In genomic region chr5:107319921-107320320, GRCh38 we compare ENCODE assay signal across 28 cellular contexts.
"Had no signal": no experiment of that assay in that cellular context is flagged by ENCODE, and none has a peak within 500 bp of the region (broad histone marks: within the 10 kb centered on the region; RNA-seq: fewer than 3 reads in every experiment).

No MANE protein-coding gene starts in this region.

- H3K27ac ChIP-seq: neural progenitor cell, ovary, parathyroid adenoma, psoas muscle, right lobe of liver, skin epidermis, spleen, suprapubic skin, testis, tibial artery, transverse colon, upper lobe of right lung, uterus had no signal

- H3K36me3 ChIP-seq: neural progenitor cell, ovary, right lobe of liver, spleen, suprapubic skin, tibial artery, transverse colon, upper lobe of right lung, uterus had no signal

- H3K4me1 ChIP-seq: neural progenitor cell, parathyroid adenoma, psoas muscle, right lobe of liver, spleen, testis, tibial artery, transverse colon, upper lobe of right lung, uterus had no signal

- H3K4me2 ChIP-seq: neural progenitor cell, smooth muscle cell had no signal

- H3K27me3 ChIP-seq: neural progenitor cell, ovary, right lobe of liver, spleen, suprapubic skin, testis, tibial artery, transverse colon, upper lobe of right lung, uterus had no signal

- DNase-seq: natural killer cell; occipital lobe; ovary; posterior cingulate gyrus; psoas muscle; right cardiac atrium; right lobe of liver; spleen; stimulated activated CD4-positive, alpha-beta T cell treated with anti-CD3 and anti-CD28 coated beads, Interleukin-12 subunit alpha, Interleukin-12 subunit beta, amount 100 ng/mL, for 4 hours; stimulated activated CD4-positive, alpha-beta T cell treated with anti-CD3 and anti-CD28 coated beads, Interleukin-1b, Interleukin-23, amount 100 ng/mL, for 48 hours; stimulated activated CD4-positive, alpha-beta T cell treated with anti-CD3 and anti-CD28 coated beads, Interleukin-4, amount 100 ng/mL, for 1 hour; stimulated activated CD4-positive, alpha-beta T cell treated with anti-CD3 and anti-CD28 coated beads, Interleukin-4, amount 100 ng/mL, for 4 hours; stimulated activated CD8-positive, alpha-beta memory T cell treated with anti-CD3 and anti-CD28 coated beads, Interleukin-4, amount 100 ng/mL, for 48 hours; stimulated activated naive CD4-positive, alpha-beta T cell; stimulated activated naive CD8-positive, alpha-beta T cell treated with anti-CD3 and anti-CD28 coated beads, Interleukin-15, amount 100 ng/mL, for 72 hours; stimulated activated naive CD8-positive, alpha-beta T cell treated with anti-CD3 and anti-CD28 coated beads, Interleukin-15, Interleukin-2, amounts not matched to agents 100 U/mL and 50 U/mL, for 24 hours; substantia nigra; testis; tibial artery; transverse colon; upper lobe of right lung; uterus had no signal

- H3K79me2 ChIP-seq: parathyroid adenoma had no signal

- H2AFZ ChIP-seq: neural progenitor cell, parathyroid adenoma had no signal

- H3K4me3 ChIP-seq: neural progenitor cell, ovary, psoas muscle, right lobe of liver, skin epidermis, smooth muscle cell, spleen, suprapubic skin, testis, tibial artery, transverse colon, upper lobe of right lung, uterus had no signal

- H3K9me3 ChIP-seq: ovary, psoas muscle, right lobe of liver, spleen, suprapubic skin, testis, tibial artery, transverse colon, upper lobe of right lung, uterus had no signal

- H3K9ac ChIP-seq: neural progenitor cell, parathyroid adenoma had no signal

- ATAC-seq: natural killer cell; psoas muscle; right cardiac atrium; right lobe of liver; stimulated activated memory B cell treated with anti-CD40 and anti-IgM and Interleukin-4, amounts not matched to agents 10 μg/mL and 1 μg/mL and 100 μg/mL, for 72 hours; stimulated activated naive CD8-positive, alpha-beta T cell treated with anti-CD3 and anti-CD28 coated beads, Interleukin-15, amount 100 ng/mL, for 72 hours; stimulated activated naive CD8-positive, alpha-beta T cell treated with anti-CD3 and anti-CD28 coated beads, Interleukin-15, Interleukin-2, amounts not matched to agents 100 U/mL and 50 U/mL, for 24 hours; upper lobe of right lung had no signal
